In genomic region chr1:94894630-94895029, GRCh38 we compare ENCODE assay signal across 25 cellular contexts. TPM values are rescaled to one million over a fixed set of nuclear protein-coding genes. Genes with fewer than 3 reads are reported as not detected.
A peak's percentile ranks its signal among the peaks of the same experiment; 100 is the strongest.
DNase-seq lines count a peak whose midpoint lies in the region; ATAC-seq, FAIRE-seq and TF ChIP-seq lines count a peak whose summit lies in the region.
"Had no signal": no experiment of that assay in that cellular context is flagged by ENCODE, and none has a peak within 500 bp of the region (broad histone marks: within the 10 kb centered on the region; RNA-seq: fewer than 3 reads in every experiment).

No MANE protein-coding gene starts in this region.

- H3K27me3 ChIP-seq in hepatocyte (no peaks in the 10 kb centered on the region), upper lobe of left lung (no peaks in the 10 kb centered on the region)
- H3K27me3 ChIP-seq: MG63 had no signal

- TF ChIP-seq CTCF in HFFc6 (IDR thresholded peaks at IDR 0.05) (no peak), WTC11 (IDR thresholded peaks at IDR 0.05) (no peak), hepatocyte (IDR thresholded peaks at IDR 0.05; ENCODE audit: poor library complexity) (no peak), osteocyte (IDR thresholded peaks at IDR 0.05) (no peak), upper lobe of left lung (IDR thresholded peaks at IDR 0.05) (no peak)

- H3K4me2 ChIP-seq in hepatocyte, result no peak overlapping the region

- H3K9me2 ChIP-seq in hepatocyte (replicated peaks; ENCODE audit: insufficient read depth), result no peaks in the 10 kb centered on the region

- H3K27ac Mint-ChIP-seq in HFFc6 (peak overlapping the region; percentile 14; the same call in 1 of the 2 replicates), WTC11 (peak overlapping the region; percentile 24; the same call in 1 of the 2 replicates), osteocyte (ENCODE audit: unreplicated experiment) (peak overlapping the region; percentile 32)
- H3K27ac Mint-ChIP-seq: CD8-positive, alpha-beta T cell had no signal

- CTCF ChIA-PET in WTC11 (lab: Charles Lee), result interaction anchor here (1.0 kb wide), 1 partner anchor 40 kb away, joined by 3 read pairs; no protein-coding TSS in a partner anchor

- H3K27ac ChIP-seq in hepatocyte, result peak overlapping the region; percentile 18
- H3K27ac ChIP-seq in upper lobe of left lung, result no peak overlapping the region

- H3K9me3 ChIP-seq in hepatocyte (ENCODE audit: low read depth) (no peaks in the 10 kb centered on the region), upper lobe of left lung (no peaks in the 10 kb centered on the region)
- H3K9me3 ChIP-seq: MG63 had no signal

- H3K27me3 Mint-ChIP-seq in HFFc6 (ENCODE audit: insufficient read depth) (no peaks in the 10 kb centered on the region), WTC11 (ENCODE audit: low read depth) (peaks cover 3% of the 10 kb centered on the region; the same call in 1 of the 2 replicates), osteocyte (ENCODE audit: unreplicated experiment) (no peaks in the 10 kb centered on the region)

- no peak for DNase-seq in HFFc6
- no peak for DNase-seq in WTC11 (ENCODE audit: low spot score)
- DNase-seq in hepatocyte (ENCODE audit: low spot score), result no peak
- DNase-seq in osteocyte (ENCODE audit: extremely low spot score, unreplicated experiment), result no peak
- DNase-seq in urothelium cell line (ENCODE audit: low spot score), result no peak
- DNase-seq in dermis blood vessel endothelial cell, result no peak
- DNase-seq in upper lobe of left lung, result no peak
- DNase-seq: C1 segment of cervical spinal cord; CD8-positive, alpha-beta T cell; DMS 273 treated with DMSO at 0.1 percent for 48 hours; DMS79; EL; GDM1; H7; KBM-7; MG63; NCI-H2029; NCI-H2227 treated with DMSO at 0.1 percent for 48 hours; NCI-H526 treated with DMSO at 0.1 percent for 48 hours; SHP77 treated with DMSO at 0.1 percent for 48 hours had no signal

- FAIRE-seq in urothelium cell line (lab: Jason Lieb, UNC), result no peak
- FAIRE-seq: GM12878, GM19239 had no signal

- WGBS in hepatocyte (ENCODE audit: low lambda C conversion rate, missing lambda C conversion rate), result 51% methylated on average over 4 of the region's 4 CpGs
- WGBS in upper lobe of left lung, 2 donors, result 60 to 72% methylated on average over 4 of the region's 4 CpGs

- ATAC-seq in WTC11 (peak; percentile 76), GM18909 (IDR thresholded peaks at IDR 0.05; ENCODE audit: poor library complexity, unreplicated experiment) (no peak), upper lobe of left lung (ENCODE audit: low FRiP score in 2 of 2) (no peak)
- ATAC-seq: CD8-positive, alpha-beta T cell; GM12878; Panc1 had no signal

- H3K4me3 Mint-ChIP-seq in HFFc6, result no peak overlapping the region
- H3K4me3 Mint-ChIP-seq in WTC11, result no peak overlapping the region
- no peak overlapping the region for H3K4me3 Mint-ChIP-seq in osteocyte (ENCODE audit: unreplicated experiment)
- H3K4me3 Mint-ChIP-seq: CD8-positive, alpha-beta T cell had no signal

- H3K9me3 Mint-ChIP-seq in HFFc6, result no peaks in the 10 kb centered on the region
- no peaks in the 10 kb centered on the region for H3K9me3 Mint-ChIP-seq in WTC11
- H3K9me3 Mint-ChIP-seq in osteocyte (ENCODE audit: unreplicated experiment), result no peaks in the 10 kb centered on the region
- H3K9me3 Mint-ChIP-seq: CD8-positive, alpha-beta T cell had no signal

- H3K4me1 Mint-ChIP-seq in HFFc6 (ENCODE audit: low read depth) (peaks cover 15% of the 10 kb centered on the region), WTC11 (peaks cover 16% of the 10 kb centered on the region), osteocyte (ENCODE audit: unreplicated experiment) (peaks cover 7% of the 10 kb centered on the region)

- peaks cover 8% of the 10 kb centered on the region for H3K79me2 ChIP-seq in hepatocyte

- no peak for TF ChIP-seq EP300 in upper lobe of left lung (IDR thresholded peaks at IDR 0.05)

- no peaks in the 10 kb centered on the region for H4K20me1 ChIP-seq in hepatocyte (ENCODE audit: insufficient read depth, poor library complexity, severe bottlenecking)

- no peak overlapping the region for H2AFZ ChIP-seq in hepatocyte

- POLR2A ChIA-PET in WTC11 (lab: Charles Lee), result no interaction called here

- H3K4me3 ChIP-seq in hepatocyte, result no peak overlapping the region
- no peak overlapping the region for H3K4me3 ChIP-seq in upper lobe of left lung
- H3K4me3 ChIP-seq: GM12878, MG63 had no signal

- H3K36me3 Mint-ChIP-seq in HFFc6 (ENCODE audit: low read depth), result peaks cover 48% of the 10 kb centered on the region
- H3K36me3 Mint-ChIP-seq in WTC11, result peaks cover 41% of the 10 kb centered on the region
- H3K36me3 Mint-ChIP-seq in osteocyte (ENCODE audit: unreplicated experiment), result peaks cover 60% of the 10 kb centered on the region

- H3K36me3 ChIP-seq in hepatocyte (replicated peaks; ENCODE audit: insufficient read depth, low read depth), result no peaks in the 10 kb centered on the region
- H3K36me3 ChIP-seq in upper lobe of left lung, result peaks cover 0 to 83% (median 16%) of the 10 kb centered on the region in 4 donors

- no peak for TF ChIP-seq POLR2A in upper lobe of left lung (IDR thresholded peaks at IDR 0.05)

- H3K4me1 ChIP-seq in hepatocyte (ENCODE audit: insufficient read depth) (peaks cover 14% of the 10 kb centered on the region), upper lobe of left lung (peaks cover 7 to 12% (median 10%) of the 10 kb centered on the region in 4 donors)

TF ChIP-seq in WTC11, 78 proteins besides CTCF, POLR2A, EP300 and RAD21:
- TF ChIP-seq USF2 (CRISPR knock-in tag; IDR thresholded peaks at IDR 0.05), result no peak
- no peak for TF ChIP-seq ZNF219 (CRISPR knock-in tag; IDR thresholded peaks at IDR 0.05; ENCODE audit: borderline replicate concordance)
- TF ChIP-seq FOXK1 (CRISPR knock-in tag; IDR thresholded peaks at IDR 0.05), result no peak
- no peak for TF ChIP-seq ZSCAN18 (CRISPR knock-in tag; IDR thresholded peaks at IDR 0.05)
- no peak for TF ChIP-seq OVOL2 (CRISPR knock-in tag; IDR thresholded peaks at IDR 0.05; ENCODE audit: borderline replicate concordance)
- no peak for TF ChIP-seq ZNF512 (CRISPR knock-in tag; IDR thresholded peaks at IDR 0.05; ENCODE audit: borderline replicate concordance)
TF ChIP-seq in WTC11: peak in this region for 0.

RNA-seq across cellular contexts. Expression of gene CNN3, which starts 32.3 kb away (rescaled TPM):
- total RNA-seq in HFFc6 (2021; fragmentation: NEBNext Ultra II Directional; extraction: Animal tissue kit (Norgen Biotek cat#: 25700)), result 100 to 1,000 TPM; 210 to 253 (median 232) TPM
- total RNA-seq in WTC11 (2021) (183 to 187 TPM (median 185 TPM) in 3 replicates), hepatocyte (255 and 256 TPM in 2 replicates), osteocyte (223 and 238 TPM in 2 replicates), dermis blood vessel endothelial cell (578 and 589 TPM in 2 replicates), upper lobe of left lung (100 to 1,000 TPM in 5 of 6 donors, 10 to 100 TPM in 1; 60.8 to 209 (median 166) TPM)
- 416 and 420 TPM in 2 replicates for polyA plus RNA-seq in hepatocyte
- total RNA-seq: OCI-LY7 had no signal
